16 cellular contexts compared by ENCODE assay signal in genomic region chr1:12472410-12472797, GRCh38.
DNase-seq lines count a peak whose midpoint lies in the region; ATAC-seq, FAIRE-seq and TF ChIP-seq lines count a peak whose summit lies in the region.
"Had no signal": no experiment of that assay in that cellular context is flagged by ENCODE, and none has a peak within 500 bp of the region (broad histone marks: within the 10 kb centered on the region; RNA-seq: fewer than 3 reads in every experiment).

No MANE protein-coding gene starts in this region.

- H3K4me2 ChIP-seq in K562 (ENCODE audit: insufficient read depth, low read length) (peak overlapping the region; percentile 38; the same call in 1 of the 2 replicates), smooth muscle cell (no peak overlapping the region), PC-9 (no peak overlapping the region)

- no peaks in the 10 kb centered on the region for H3K27me3 Mint-ChIP-seq in nephron progenitor cell (ENCODE audit: low read depth, poor library complexity)

- H3K36me3 Mint-ChIP-seq in nephron progenitor cell (ENCODE audit: low read depth), result peaks cover 11% of the 10 kb centered on the region

- peaks cover 5% of the 10 kb centered on the region; the same call in 1 of the 3 replicates for H3K79me2 ChIP-seq in K562 (ENCODE audit: control insufficient read depth, insufficient read depth, low read length)
- no peaks in the 10 kb centered on the region for H3K79me2 ChIP-seq in smooth muscle cell (ENCODE audit: low read depth)
- no peaks in the 10 kb centered on the region for H3K79me2 ChIP-seq in PC-9 (ENCODE audit: low read depth)

- no peaks in the 10 kb centered on the region for H3F3A ChIP-seq in smooth muscle cell (ENCODE audit: low read depth)
- peaks cover 19% of the 10 kb centered on the region for H3F3A ChIP-seq in PC-9 (ENCODE audit: insufficient read depth, low read depth)

- H3K9ac ChIP-seq in K562 (ENCODE audit: insufficient read depth in 1 of 2, low read depth in 2 of 2, low read length in 2 of 2) (peak overlapping the region; percentile 43 to 65; a peak in 3 of 4 replicates), smooth muscle cell (ENCODE audit: low read depth) (no peak overlapping the region)

- intact Hi-C loops in Right ventricle myocardium superior (cut with DNase I) (no loop called here), K562 (cut with micrococcal nuclease) (no loop called here), PC-9 (cut with micrococcal nuclease; ENCODE audit: unreplicated experiment) (no loop called here)

- H4K20me1 ChIP-seq in K562 (replicated peaks; ENCODE audit: control insufficient read depth, insufficient read depth, low read length) (no peaks in the 10 kb centered on the region), smooth muscle cell (ENCODE audit: low read depth) (no peaks in the 10 kb centered on the region), PC-9 (ENCODE audit: insufficient read depth) (no peaks in the 10 kb centered on the region)

- H3K27me3 ChIP-seq in right atrium auricular region (no peaks in the 10 kb centered on the region), K562 (ENCODE audit: control insufficient read depth in 2 of 2, insufficient read depth in 2 of 2, low read length in 2 of 2) (no peaks in the 10 kb centered on the region), smooth muscle cell (ENCODE audit: low read depth) (no peaks in the 10 kb centered on the region), PC-9 (ENCODE audit: insufficient read depth, low read depth) (no peaks in the 10 kb centered on the region)
- H3K27me3 ChIP-seq: adrenal gland had no signal

- no TSS peak for BruUV-seq in K562 (replicated peaks; lab: Mats Ljungman, UMichigan)
- BruUV-seq in PC-9 (replicated peaks; lab: Mats Ljungman, UMichigan), result no TSS peak

- no peaks in the 10 kb centered on the region for H3K36me3 ChIP-seq in right atrium auricular region
- peaks cover 32% of the 10 kb centered on the region for H3K36me3 ChIP-seq in K562 (ENCODE audit: control insufficient read depth, insufficient read depth, low read length)
- H3K36me3 ChIP-seq in smooth muscle cell (ENCODE audit: low read depth), result peaks cover 5% of the 10 kb centered on the region
- 0 out of 2 replicates have a peak, but pooled peaks cover 3% of the 10 kb centered on the region for H3K36me3 ChIP-seq in PC-9 (ENCODE audit: low read depth)
- H3K36me3 ChIP-seq: adrenal gland had no signal

- H2AFZ ChIP-seq in K562 (ENCODE audit: low read depth, low read length), result peak overlapping the region; percentile 50
- H2AFZ ChIP-seq in smooth muscle cell (ENCODE audit: low read depth), result no peak overlapping the region
- no peak overlapping the region for H2AFZ ChIP-seq in PC-9

- H3K4me3 ChIP-seq in right atrium auricular region, result no peak overlapping the region
- no peak overlapping the region for H3K4me3 ChIP-seq in K562
- no peak overlapping the region for H3K4me3 ChIP-seq in smooth muscle cell
- H3K4me3 ChIP-seq in PC-9, result no peak overlapping the region
- H3K4me3 ChIP-seq: adrenal gland, SK-N-MC had no signal

- POLR2A ChIA-PET in K562 (lab: Yijun Ruan, JAX), result interaction anchor here (0.6 to 1.1 kb wide), 6 partner anchors 8 to 31 kb away, joined by 3 to 6 read pairs (median 3); no protein-coding TSS in a partner anchor
- POLR2A ChIA-PET in PC-9 (lab: Charles Lee; ENCODE audit: unreplicated experiment), result no interaction called here

- H3K9me1 ChIP-seq in K562 (ENCODE audit: control insufficient read depth, insufficient read depth, low read length), result no peaks in the 10 kb centered on the region

- ATAC-seq in Right ventricle myocardium superior (ENCODE audit: poor library complexity) (no peak), K562 (no peak), GM21447 (IDR thresholded peaks at IDR 0.05; ENCODE audit: unreplicated experiment) (no peak), GM18502 (IDR thresholded peaks at IDR 0.05; ENCODE audit: poor library complexity, unreplicated experiment) (no peak)

- WGBS in K562 (ENCODE audit: insufficient coverage, low coverage, missing lambda C conversion rate), result 50% methylated on average over 2 of the region's 2 CpGs
- WGBS in smooth muscle cell (ENCODE audit: low lambda C conversion rate), result 97% methylated on average over 2 of the region's 2 CpGs

- DNase-seq in right atrium auricular region (ENCODE audit: low spot score) (no peak), Right ventricle myocardium superior (no peak), K562 (ENCODE audit: extremely low read depth in 1 of 4, low spot score in 3 of 4) (peak in 1 of 4 experiments; percentile 32), nephron progenitor cell (no peak), smooth muscle cell (lab: John Stamatoyannopoulos, UW; ENCODE audit: unreplicated experiment) (no peak), PC-9 (no peak)
- DNase-seq: activated CD4-positive, CD25-positive, alpha-beta regulatory T cell treated with anti-CD3 and anti-CD28 coated beads, Interleukin-2, amount 50 U/mL, for 72 hours; adrenal gland; dermis blood vessel endothelial cell; NCI-H1417 treated with DMSO at 0.1 percent for 48 hours; NK-92 treated with Interleukin-12 subunit alpha and Interleukin-12 subunit beta, amount 100 ng/mL, for 24 hours had no signal

- no peak for TF ChIP-seq EP300 in K562 (IDR thresholded peaks at IDR 0.05; ENCODE audit: low read length)

- H3K4me1 ChIP-seq in right atrium auricular region (peaks cover 0 to 59% of the 10 kb centered on the region in 2 donors), K562 (replicated peaks in 1 of 2; ENCODE audit: control insufficient read depth in 2 of 2, insufficient read depth in 2 of 2, low read length in 2 of 2) (peaks cover 38 to 84% of the 10 kb centered on the region in 2 experiments), smooth muscle cell (ENCODE audit: low read depth) (no peaks in the 10 kb centered on the region), PC-9 (replicated peaks; ENCODE audit: insufficient read depth) (peaks cover 29% of the 10 kb centered on the region)

- no peak for FAIRE-seq in K562 (lab: Jason Lieb, UNC)
- FAIRE-seq: HTR-8/SVneo, keratinocyte had no signal

- no peaks in the 10 kb centered on the region for H3K9me2 ChIP-seq in PC-9 (ENCODE audit: insufficient read depth)

- no peak for TF ChIP-seq RAD21 in K562 (CRISPR knock-in tag; conservative IDR thresholded peaks at IDR 0.05 in 1 of 2, IDR thresholded peaks at IDR 0.05 in 1 of 2)

- no peak overlapping the region for H3K4me3 Mint-ChIP-seq in nephron progenitor cell

- no peaks in the 10 kb centered on the region for H3K9me3 ChIP-seq in right atrium auricular region
- H3K9me3 ChIP-seq in K562 (replicated peaks; ENCODE audit: control insufficient read depth, insufficient read depth, low read depth, low read length), result peaks cover 4% of the 10 kb centered on the region; the same call in 1 of the 2 replicates
- no peaks in the 10 kb centered on the region for H3K9me3 ChIP-seq in smooth muscle cell (replicated peaks; ENCODE audit: low read depth)
- H3K9me3 ChIP-seq in PC-9 (ENCODE audit: insufficient read depth, low read depth), result peaks cover 15% of the 10 kb centered on the region; the same call in 1 of the 2 replicates
- H3K9me3 ChIP-seq: adrenal gland had no signal

- in situ Hi-C loops in K562 (cut with MboI), result no loop called here

- H3K9me3 Mint-ChIP-seq in nephron progenitor cell, result peaks cover 13% of the 10 kb centered on the region

- TF ChIP-seq POLR2A in K562 (conservative IDR thresholded peaks at IDR 0.05), result no peak

- CTCF ChIA-PET in K562 (lab: Yijun Ruan, JAX; ENCODE audit: low intra/inter-chr PET ratio), result interaction anchor here (0.7 kb wide), 1 partner anchor 10 kb away, joined by 3 read pairs; no protein-coding TSS in a partner anchor
- CTCF ChIA-PET in PC-9 (lab: Charles Lee), result no interaction called here

- H3K27ac ChIP-seq in right atrium auricular region (peak overlapping the region; percentile 51 to 69), K562 (ENCODE audit: extremely low read depth, low read depth, low read length) (peak overlapping the region; percentile 92), smooth muscle cell (ENCODE audit: low read depth) (no peak overlapping the region), PC-9 (no peak overlapping the region)
- H3K27ac ChIP-seq: SK-N-MC had no signal

- peak overlapping the region; percentile 55 for H3K27ac Mint-ChIP-seq in nephron progenitor cell

- peaks cover 78% of the 10 kb centered on the region for H3K4me1 Mint-ChIP-seq in nephron progenitor cell

- no peak for TF ChIP-seq CTCF in right atrium auricular region (IDR thresholded peaks at IDR 0.05)
- no peak for TF ChIP-seq CTCF in K562 (IDR thresholded peaks at IDR 0.05 in 2 of 3, conservative IDR thresholded peaks at IDR 0.05 in 1 of 3; ENCODE audit: insufficient read depth in 2 of 3, low read depth in 1 of 3, low read length in 3 of 3)
- no peak for TF ChIP-seq CTCF in nephron progenitor cell (IDR thresholded peaks at IDR 0.05)
- no peak for TF ChIP-seq CTCF in smooth muscle cell (IDR thresholded peaks at IDR 0.05; ENCODE audit: borderline replicate concordance, insufficient read depth, poor library complexity, severe bottlenecking)
- TF ChIP-seq CTCF in PC-9 (conservative IDR thresholded peaks at IDR 0.05), result no peak

TF ChIP-seq in K562, 482 proteins besides CTCF, POLR2A, EP300 and RAD21 (continues in another document):
- TF ChIP-seq ZNF785 (CRISPR knock-in tag; IDR thresholded peaks at IDR 0.05) (no peak), ZNF212 (CRISPR knock-in tag; IDR thresholded peaks at IDR 0.05) (no peak), TOE1 (IDR thresholded peaks at IDR 0.05; ENCODE audit: borderline replicate concordance) (no peak), TOE1 (CRISPR knock-in tag; IDR thresholded peaks at IDR 0.05; ENCODE audit: borderline replicate concordance, low read depth) (no peak), ZBTB49 (CRISPR knock-in tag; IDR thresholded peaks at IDR 0.05; ENCODE audit: borderline replicate concordance) (no peak)

Comparison
In these comparisons a context has a peak if more than half of its experiments do, and no peak if none do; other contexts are left out.
1. H3K27ac ChIP-seq: peak in right atrium auricular region (2 of 2) and K562 (single experiment); none in smooth muscle cell (single experiment) and PC-9 (single experiment).